Comparison of ENCODE assay signal across 3 cellular contexts in genomic region chr15:40435331-40436089, GRCh38.
TF ChIP-seq lines count a peak whose summit lies in the region.

No MANE protein-coding gene starts in this region.

TF ChIP-seq in A549, 52 proteins besides CTCF, POLR2A, EP300 and RAD21:
- TF ChIP-seq CBX2 (IDR thresholded peaks at IDR 0.05; ENCODE audit: borderline replicate concordance, low read depth) (no peak), PBX3 (IDR thresholded peaks at IDR 0.05) (no peak), NFE2L2 (conservative IDR thresholded peaks at IDR 0.05; ENCODE audit: low read length) (no peak), JUNB (IDR thresholded peaks at IDR 0.05) (no peak), EHF (CRISPR knock-in tag; IDR thresholded peaks at IDR 0.05) (no peak), HOXA7 (CRISPR knock-in tag; IDR thresholded peaks at IDR 0.05) (no peak), NR3C1 (IDR thresholded peaks at IDR 0.05) (no peak), PHF8 (IDR thresholded peaks at IDR 0.05; ENCODE audit: borderline replicate concordance, low read depth) (no peak), RARB (CRISPR knock-in tag; IDR thresholded peaks at IDR 0.05) (no peak), JUN (IDR thresholded peaks at IDR 0.05) (no peak)

TF ChIP-seq in H1, 55 proteins besides CTCF, POLR2A, EP300 and RAD21:
- no peak for TF ChIP-seq GABPA (IDR thresholded peaks at IDR 0.05; ENCODE audit: borderline replicate concordance, insufficient read depth, low read length)
- peak; percentile 67 for TF ChIP-seq E2F6 (IDR thresholded peaks at IDR 0.05)
- TF ChIP-seq KDM4A (IDR thresholded peaks at IDR 0.05; ENCODE audit: low read depth, low read length, severe bottlenecking), result peak; percentile 20
- 0 out of 2 replicates have a peak, but pooled peaks have one; percentile 35 for TF ChIP-seq YY1 (IDR thresholded peaks at IDR 0.05; ENCODE audit: low read depth, low read length)
- no peak for TF ChIP-seq TBP (IDR thresholded peaks at IDR 0.05; ENCODE audit: low read depth, low read length)

TF ChIP-seq in neural cell, 6 proteins besides CTCF, POLR2A, EP300 and RAD21:
- no peak for TF ChIP-seq TAF1 (IDR thresholded peaks at IDR 0.05; ENCODE audit: low read depth)
- no peak for TF ChIP-seq SMC3 (conservative IDR thresholded peaks at IDR 0.05; ENCODE audit: poor library complexity)
- no peak for TF ChIP-seq REST (IDR thresholded peaks at IDR 0.05; ENCODE audit: borderline replicate concordance)
- TF ChIP-seq POLR2AphosphoS5 (IDR thresholded peaks at IDR 0.05), result no peak
- TF ChIP-seq EZH2 (IDR thresholded peaks at IDR 0.05; ENCODE audit: borderline replicate concordance, insufficient read depth, low read length, poor library complexity, severe bottlenecking), result no peak
- no peak for TF ChIP-seq MXI1 (conservative IDR thresholded peaks at IDR 0.05; ENCODE audit: poor library complexity, severe bottlenecking)
